Comparison of ENCODE assay signal across 8 cellular contexts in the genomic region with DNA sequence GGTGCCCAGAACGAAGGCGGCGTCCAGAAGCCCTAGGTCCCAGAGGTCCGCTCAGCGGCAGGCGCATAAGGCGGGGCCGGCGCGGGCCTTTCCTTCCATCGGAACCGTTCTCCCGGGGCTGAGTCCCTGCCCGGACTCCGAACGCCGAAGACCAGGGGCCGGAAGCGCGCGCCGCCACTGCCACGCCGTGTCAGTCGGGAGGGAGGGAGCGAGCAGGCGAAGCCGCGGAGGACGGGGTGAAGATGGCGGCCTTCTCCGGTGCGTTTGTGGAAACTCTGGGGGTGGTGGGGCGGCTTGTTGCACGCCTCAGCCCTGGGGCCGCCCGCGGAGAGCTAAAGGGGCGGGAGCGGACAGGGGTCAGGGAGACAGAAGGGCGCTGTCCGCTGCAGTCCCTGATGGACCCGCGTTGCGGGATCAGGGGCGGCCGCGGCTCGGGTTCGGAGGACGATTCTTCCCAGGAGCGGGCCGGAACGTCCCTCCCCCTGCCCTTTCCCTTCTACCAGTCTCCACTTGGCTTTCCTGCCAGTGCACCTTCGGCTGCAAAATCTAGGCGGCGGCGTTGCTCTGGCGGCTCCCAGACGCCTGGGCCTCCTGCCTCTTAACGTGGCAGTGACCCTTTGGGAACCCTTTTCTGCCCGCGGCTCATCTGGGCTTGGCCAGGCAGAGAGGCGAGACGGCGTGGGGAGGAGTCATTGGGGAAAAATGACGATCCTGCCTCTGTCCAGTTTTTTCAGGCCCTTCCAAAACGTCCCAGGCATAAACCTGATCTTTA. TPM values are rescaled to one million over a fixed set of nuclear protein-coding genes. Genes with fewer than 3 reads are reported as not detected.
DNase-seq lines count a peak whose midpoint lies in the region; ATAC-seq, FAIRE-seq and TF ChIP-seq lines count a peak whose summit lies in the region.

A gene (plus strand): TSS at position 177 of the 772 bp plus-strand sequence. CDS start 66 bp downstream, at position 243.

- H3K9ac ChIP-seq in HUES48 (ENCODE audit: low read depth, low read length): peak within 1 kb of the TSS; percentile 85
- H3K9ac ChIP-seq in OCI-LY3 (ENCODE audit: low read length): peak within 1 kb of the TSS; percentile 88

- H3K4me3 ChIP-seq in HUES48 (ENCODE audit: low read depth, low read length) (peak within 1 kb of the TSS; percentile 80), OCI-LY3 (ENCODE audit: low read length) (peak within 1 kb of the TSS; percentile 96), epithelial cell of esophagus (ENCODE audit: low read length) (peak within 1 kb of the TSS; percentile 88)

- TF ChIP-seq CTCF in D721Med (IDR thresholded peaks at IDR 0.05; ENCODE audit: insufficient read depth, missing control alignments): no peak
- TF ChIP-seq CTCF in OCI-LY3 (IDR thresholded peaks at IDR 0.05; ENCODE audit: low read depth, low read length): no peak
- no peak for TF ChIP-seq CTCF in epithelial cell of esophagus (IDR thresholded peaks at IDR 0.05; ENCODE audit: insufficient read depth, low read depth, low read length, missing control alignments)

- H3K4me1 ChIP-seq in HUES48 (ENCODE audit: control insufficient read depth, insufficient read depth, low read length) (peaks cover 9% of the 10 kb centered on the region), OCI-LY3 (ENCODE audit: low read length) (peaks cover 11% of the 10 kb centered on the region; the same call in 1 of the 2 replicates)

- H2AFZ ChIP-seq in OCI-LY3 (ENCODE audit: low read depth, low read length): peak within 1 kb of the TSS; percentile 96

- H3K27ac ChIP-seq in HUES48 (ENCODE audit: low read depth, low read length) (peak within 1 kb of the TSS; percentile 92), OCI-LY3 (ENCODE audit: low read length) (peak within 1 kb of the TSS; percentile 50)

- DNase-seq in D721Med (ENCODE audit: insufficient read length, low spot score) (peak; percentile 31), activated T-cell treated with anti-CD3 and anti-CD28 coated beads for 4 hours (peak; percentile 84), epithelial cell of esophagus (ENCODE audit: low read depth) (peak; percentile 89), mucosa of gallbladder (ENCODE audit: low spot score) (peak; percentile 83)
- DNase-seq in stimulated activated CD8-positive, alpha-beta memory T cell treated with anti-CD3 and anti-CD28 coated beads, Interleukin-4, amount 100 ng/mL, for 24 hours (ENCODE audit: low read depth): peak; percentile 75

- no peaks in the 10 kb centered on the region for H3K9me3 ChIP-seq in HUES48 (ENCODE audit: control insufficient read depth, insufficient read depth, low read length)
- H3K9me3 ChIP-seq in OCI-LY3 (ENCODE audit: insufficient read depth, low read length): no peaks in the 10 kb centered on the region

- peak; percentile 95 for ATAC-seq in GM21423 (IDR thresholded peaks at IDR 0.05; ENCODE audit: unreplicated experiment)

- H3K36me3 ChIP-seq in HUES48 (ENCODE audit: control insufficient read depth, insufficient read depth, low read length): peaks cover 27% of the 10 kb centered on the region
- H3K36me3 ChIP-seq in OCI-LY3 (replicated peaks; ENCODE audit: low read depth, low read length): peaks cover 22% of the 10 kb centered on the region

- H3K27me3 ChIP-seq in HUES48 (ENCODE audit: control insufficient read depth, insufficient read depth, low read length): no peaks in the 10 kb centered on the region
- no peaks in the 10 kb centered on the region for H3K27me3 ChIP-seq in OCI-LY3 (ENCODE audit: low read depth, low read length)

- FAIRE-seq in D721Med (lab: Jason Lieb, UNC): no peak

- H3K4me2 ChIP-seq in OCI-LY3 (ENCODE audit: low read length): peak within 1 kb of the TSS; percentile 99

- peaks cover 52% of the 10 kb centered on the region for H3K79me2 ChIP-seq in OCI-LY3 (ENCODE audit: low read length)

- 0 out of 2 replicates have a peak, but pooled peaks cover 6% of the 10 kb centered on the region for H4K20me1 ChIP-seq in OCI-LY3 (ENCODE audit: insufficient read depth, low read length)

RNA-seq across cellular contexts. Expression of the gene that starts here (rescaled TPM):
- 69.1 TPM for total RNA-seq in mucosa of gallbladder

Comparison
In these comparisons a context has a peak if more than half of its experiments do, and no peak if none do; other contexts are left out.
1. Peak in every context shown above with its lines: DNase-seq, ATAC-seq, H3K4me3 ChIP-seq and H3K27ac ChIP-seq.
2. DNase-seq: peak in every context shown above with its lines; median percentile 89 in epithelial cell of esophagus; 84 in activated T-cell treated with anti-CD3 and anti-CD28 coated beads for 4 hours; 83 in mucosa of gallbladder; 75 in stimulated activated CD8-positive, alpha-beta memory T cell treated with anti-CD3 and anti-CD28 coated beads, Interleukin-4, amount 100 ng/mL, for 24 hours; 31 in D721Med.